Comparison of ENCODE assay signal across 18 cellular contexts in the genomic region with DNA sequence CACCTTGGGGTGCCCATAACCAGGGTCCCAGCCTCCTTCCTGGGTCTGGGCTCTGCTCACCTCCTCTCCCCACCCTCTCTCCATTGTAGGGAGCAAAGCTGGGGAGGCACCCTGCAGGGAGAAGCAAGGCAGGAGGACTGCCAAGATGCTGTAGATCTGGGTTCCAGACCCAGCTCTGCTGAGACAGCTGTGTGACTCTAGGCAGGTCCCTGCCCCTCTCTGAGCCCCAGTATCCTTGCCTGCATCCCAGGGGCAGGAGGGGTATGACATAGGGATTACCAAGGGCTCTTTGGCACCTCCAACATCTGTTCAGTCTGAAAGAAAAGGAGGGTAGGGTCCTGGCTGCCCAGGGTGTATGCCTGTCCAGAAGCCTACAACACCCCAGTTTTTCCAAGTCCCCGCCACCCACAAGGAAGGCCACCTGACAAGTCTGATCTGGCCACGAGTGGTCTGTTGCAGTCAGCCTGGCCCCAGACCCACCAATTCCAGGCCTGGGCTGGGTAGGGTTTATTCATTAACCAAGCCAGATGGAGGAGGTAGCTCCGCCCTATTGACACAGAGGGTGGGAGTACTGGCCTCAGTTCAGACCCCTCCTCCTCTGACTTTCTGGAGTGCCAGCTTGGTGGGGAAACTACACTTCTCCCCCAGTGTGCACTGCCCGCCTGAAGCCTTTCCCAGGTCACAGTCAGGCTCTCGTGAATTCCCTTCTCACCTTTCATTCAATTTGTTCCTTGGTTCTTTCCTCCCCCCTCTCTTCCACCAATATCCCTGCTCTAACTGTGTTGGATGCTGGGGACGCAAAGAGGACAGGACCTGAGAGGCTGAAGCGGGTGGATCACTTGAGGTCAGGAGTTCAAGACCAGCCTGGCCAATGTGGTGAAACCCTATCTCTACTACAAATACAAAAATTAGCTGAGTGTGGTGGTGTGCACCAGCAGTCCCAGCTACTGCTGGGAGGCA. TPM values are rescaled to one million over a fixed set of nuclear protein-coding genes. Genes with fewer than 3 reads are reported as not detected.
DNase-seq lines count a peak whose midpoint lies in the region; ATAC-seq and TF ChIP-seq lines count a peak whose summit lies in the region.
"Had no signal": no experiment of that assay in that cellular context is flagged by ENCODE, and none has a peak within 500 bp of the region (broad histone marks: within the 10 kb centered on the region; RNA-seq: fewer than 3 reads in every experiment).

No MANE protein-coding gene starts in this region.

- POLR2A ChIA-PET in T-cell (lab: Charles Lee): no interaction called here

- intact Hi-C loops in left colon (cut with DNase I, micrococcal nuclease): no loop called here

- no peak overlapping the region for H2BK12ac ChIP-seq in H9 (ENCODE audit: insufficient read length, low read depth, low read length)

- H3K27me3 Mint-ChIP-seq in T-helper 17 cell (no peaks in the 10 kb centered on the region), progenitor cell of endocrine pancreas (no peaks in the 10 kb centered on the region), T-cell (no peaks in the 10 kb centered on the region), H9 (ENCODE audit: low read depth) (peaks cover 25% of the 10 kb centered on the region)

- no peak overlapping the region for H4K5ac ChIP-seq in H9 (ENCODE audit: insufficient read length, low read depth, low read length)

- H3K23me2 ChIP-seq in H9 (ENCODE audit: insufficient read length, low read depth, low read length, poor library complexity, severe bottlenecking): peaks cover 7% of the 10 kb centered on the region

- H3K27ac ChIP-seq in H9 (ENCODE audit: insufficient read length, low read depth, low read length): no peak overlapping the region

- H2AK5ac ChIP-seq in H9 (ENCODE audit: insufficient read length, low read length): no peak overlapping the region

- H3K27me3 ChIP-seq in H9 (ENCODE audit: insufficient read depth, low read length): no peaks in the 10 kb centered on the region

- no peaks in the 10 kb centered on the region for H4K20me1 ChIP-seq in H9 (ENCODE audit: control insufficient read depth, insufficient read depth, insufficient read length)

- no peak overlapping the region for H2BK20ac ChIP-seq in H9 (ENCODE audit: low read depth, low read length, poor library complexity, severe bottlenecking)

- H2BK5ac ChIP-seq in H9 (ENCODE audit: insufficient read length, low read length): no peak overlapping the region

- no peak overlapping the region for H3K14ac ChIP-seq in H9 (ENCODE audit: insufficient read depth, low read length)

- H2AFZ ChIP-seq in H9 (ENCODE audit: low read length): no peak overlapping the region

- H3K9ac ChIP-seq in H9 (ENCODE audit: extremely low read depth, insufficient read length, low read length): no peak overlapping the region

- TF ChIP-seq CTCF in progenitor cell of endocrine pancreas (IDR thresholded peaks at IDR 0.05; ENCODE audit: unreplicated experiment) (no peak), H9 (conservative IDR thresholded peaks at IDR 0.05) (no peak), foreskin fibroblast (IDR thresholded peaks at IDR 0.05; ENCODE audit: low read depth, low read length) (no peak)

- no peak overlapping the region for H3K56ac ChIP-seq in H9 (ENCODE audit: insufficient read length, low read depth, low read length)

- H3K79me1 ChIP-seq in H9 (ENCODE audit: insufficient read depth, low read depth, low read length, poor library complexity, severe bottlenecking): no peaks in the 10 kb centered on the region

- H3T11ph ChIP-seq in H9 (ENCODE audit: low read length): no peak overlapping the region

- no peak overlapping the region for H2BK15ac ChIP-seq in H9 (ENCODE audit: low read depth, low read length)

- H3K79me2 ChIP-seq in H9 (ENCODE audit: insufficient read depth, low read length): no peaks in the 10 kb centered on the region

- H2BK120ac ChIP-seq in H9 (ENCODE audit: low read depth, low read length, poor library complexity, severe bottlenecking): no peak overlapping the region

- H3K4me1 ChIP-seq in H9 (ENCODE audit: insufficient read depth, low read length): peaks cover 4% of the 10 kb centered on the region; the same call in 1 of the 2 replicates

- no peak overlapping the region for H3K18ac ChIP-seq in H9 (ENCODE audit: insufficient read length, low read depth, low read length)

- H3K27ac Mint-ChIP-seq in T-helper 17 cell: peak overlapping the region; percentile 88
- H3K27ac Mint-ChIP-seq in progenitor cell of endocrine pancreas: peak overlapping the region; percentile 88
- no peak overlapping the region for H3K27ac Mint-ChIP-seq in T-cell
- no peak overlapping the region for H3K27ac Mint-ChIP-seq in H9
- H3K27ac Mint-ChIP-seq: CD14-positive monocyte, HFFc6 had no signal

- no peak overlapping the region for H3K23ac ChIP-seq in H9 (ENCODE audit: insufficient read length, low read depth, low read length)

- H3K4me3 ChIP-seq in foreskin fibroblast (ENCODE audit: low read depth in 1 of 2, low read length in 2 of 2): no peak overlapping the region

- H4K8ac ChIP-seq in H9 (replicated peaks; ENCODE audit: insufficient read length, low read depth, low read length): no peak overlapping the region

- CTCF ChIA-PET in T-cell (lab: Charles Lee): interaction anchor here in 1 of 2 donors (0.5 kb wide), 1 partner anchor 15 kb away, joined by 4 read pairs; a partner anchor contains a TSS

- WGBS in H9 (ENCODE audit: extremely low coverage, insufficient read length, low lambda C conversion rate): no CpG with 5 or more reads among the region's 7 CpGs

- DNase-seq in DMS53 (lab: John Stamatoyannopoulos, UW) (peak; percentile 85), T-helper 17 cell (no peak), left colon (peak; percentile 67 to 79), progenitor cell of endocrine pancreas (ENCODE audit: low spot score, unreplicated experiment) (peak; percentile 60), T-cell (no peak), H9 (no peak), foreskin fibroblast (no peak), SKM-1 (lab: John Stamatoyannopoulos, UW; ENCODE audit: unreplicated experiment) (no peak)
- DNase-seq: activated CD4-positive, alpha-beta T cell treated with anti-CD3 and anti-CD28 coated beads for 1 hour; activated T-cell treated with anti-CD3 and anti-CD28 coated beads, Interleukin-2, amount 50 U/mL, for 1 hour; amniotic stem cell; HFFc6; NCI-H1048; NCI-H2227 treated with DMSO at 0.1 percent for 48 hours; stimulated activated naive CD8-positive, alpha-beta T cell treated with anti-CD3 and anti-CD28 coated beads, Interleukin-15, Interleukin-2, amounts not matched to agents 100 U/mL and 50 U/mL, for 24 hours; SW 1271 had no signal

- H3K4me1 Mint-ChIP-seq in T-helper 17 cell (peaks cover 41% of the 10 kb centered on the region), progenitor cell of endocrine pancreas (ENCODE audit: low read depth) (peaks cover 62% of the 10 kb centered on the region), T-cell (peaks cover 35 to 49% (median 43%) of the 10 kb centered on the region in 3 donors), H9 (peaks cover 20 to 35% of the 10 kb centered on the region in 2 experiments)

- H3K4me3 Mint-ChIP-seq in T-helper 17 cell (peak overlapping the region; percentile 78), progenitor cell of endocrine pancreas (ENCODE audit: low read depth) (peak overlapping the region; percentile 85), T-cell (peak overlapping the region in 1 of 3 donors; percentile 61), H9 (no peak overlapping the region)
- H3K4me3 Mint-ChIP-seq: HFFc6 had no signal

- no peak overlapping the region for H4K91ac ChIP-seq in H9 (ENCODE audit: insufficient read length, low read depth, low read length)

- H3K9me3 ChIP-seq in T-helper 17 cell (ENCODE audit: control insufficient read depth, low read length, poor library complexity, severe bottlenecking) (no peaks in the 10 kb centered on the region), H9 (ENCODE audit: control insufficient read depth, low read depth, low read length) (no peaks in the 10 kb centered on the region)

- H3K36me3 Mint-ChIP-seq in T-helper 17 cell (ENCODE audit: low read depth) (peaks cover 5% of the 10 kb centered on the region), progenitor cell of endocrine pancreas (ENCODE audit: insufficient read depth) (no peaks in the 10 kb centered on the region), T-cell (no peaks in the 10 kb centered on the region), H9 (ENCODE audit: insufficient read depth in 1 of 3, low read depth in 3 of 3) (no peaks in the 10 kb centered on the region; a peak in 1 of 7 replicates)

- H3K4me2 ChIP-seq in H9 (ENCODE audit: insufficient read depth, insufficient read length, low read length): no peak overlapping the region

- H3K9me3 Mint-ChIP-seq in progenitor cell of endocrine pancreas (ENCODE audit: low read depth) (no peaks in the 10 kb centered on the region), T-cell (no peaks in the 10 kb centered on the region), H9 (no peaks in the 10 kb centered on the region)
- H3K9me3 Mint-ChIP-seq: HFFc6 had no signal

- ATAC-seq in T-helper 17 cell (no peak), left colon (peak; percentile 50), T-cell (replicated peaks in 1 of 4) (no peak)
- ATAC-seq: right cardiac atrium; stimulated activated naive CD8-positive, alpha-beta T cell treated with anti-CD3 and anti-CD28 coated beads, Interleukin-15, Interleukin-2, amounts not matched to agents 100 U/mL and 50 U/mL, for 24 hours had no signal

- no peak overlapping the region for H3K4ac ChIP-seq in H9 (ENCODE audit: low read depth, low read length)

RNA-seq across cellular contexts. Expression of a gene that starts 15.0 kb away (rescaled TPM):
- total RNA-seq in T-helper 17 cell (10 to 100 TPM; 12.9 to 17.7 TPM), left colon (100 to 1,000 TPM; 417 to 464 TPM), progenitor cell of endocrine pancreas (212 and 220 TPM in 2 replicates), T-cell (10 to 100 TPM; 11.1 to 24.9 (median 19.1) TPM), H9 (2021) (24.4 and 24.7 TPM in 2 replicates)

RNA-seq across cellular contexts. Expression of a gene that starts 26.6 kb away (rescaled TPM):
- total RNA-seq in T-helper 17 cell (100 to 1,000 TPM in 1 of 2 donors, 10 to 100 TPM in 1; 93.3 to 108 TPM), left colon (10 to 100 TPM; 62.5 to 69.1 TPM), progenitor cell of endocrine pancreas (83.4 and 86.7 TPM in 2 replicates), T-cell (100 to 1,000 TPM; 117 to 162 (median 148) TPM), H9 (2021) (59.4 and 63.0 TPM in 2 replicates)

RNA-seq across cellular contexts. Expression of a gene that starts 35.4 kb away (rescaled TPM):
- total RNA-seq in T-helper 17 cell (100 to 1,000 TPM in 1 of 2 donors, 10 to 100 TPM in 1; 95.4 to 121 TPM), left colon (10 to 100 TPM; 44.4 to 54.2 TPM), progenitor cell of endocrine pancreas (43.8 and 43.9 TPM in 2 replicates), T-cell (100 to 1,000 TPM; 107 to 145 (median 127) TPM), H9 (2021) (17.3 and 18.2 TPM in 2 replicates)

Comparison
In these comparisons a context has a peak if more than half of its experiments do, and no peak if none do; other contexts are left out.
1. DNase-seq: peak in DMS53 (single experiment), left colon (2 of 2) and progenitor cell of endocrine pancreas (single experiment); none in T-helper 17 cell (0 of 3), T-cell (0 of 34), H9 (single experiment), foreskin fibroblast (0 of 2) and SKM-1 (single experiment).
2. H3K27ac Mint-ChIP-seq: peak in T-helper 17 cell (single experiment) and progenitor cell of endocrine pancreas (single experiment); none in T-cell (0 of 2) and H9 (0 of 3).
3. H3K4me3 Mint-ChIP-seq: peak in T-helper 17 cell (single experiment) and progenitor cell of endocrine pancreas (single experiment); none in H9 (0 of 2).